ENCODE assay signal across 22 cellular contexts in the genomic region with DNA sequence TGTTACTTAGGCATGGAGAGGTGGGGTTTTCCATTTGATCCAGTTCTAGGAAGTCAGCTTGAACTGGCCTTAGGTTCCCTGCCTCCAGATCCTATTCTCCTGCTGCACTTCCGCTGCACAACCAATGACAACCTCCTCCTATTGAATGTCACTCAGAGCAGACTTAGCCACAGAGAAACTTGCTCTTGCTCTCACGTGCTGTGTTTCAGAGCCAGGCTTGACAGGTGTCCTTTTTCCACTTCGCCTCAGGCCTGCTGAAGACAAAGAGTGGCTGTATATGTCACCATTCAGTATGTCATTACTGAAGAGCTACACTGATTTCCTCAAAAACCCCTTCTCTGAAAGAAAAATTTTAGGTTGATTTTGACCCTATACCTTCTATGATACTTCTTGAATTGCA.
DNase-seq lines count a peak whose midpoint lies in the region; ATAC-seq and TF ChIP-seq lines count a peak whose summit lies in the region.
"Had no signal": no experiment of that assay in that cellular context is flagged by ENCODE, and none has a peak within 500 bp of the region (broad histone marks: within the 10 kb centered on the region; RNA-seq: fewer than 3 reads in every experiment).

No MANE protein-coding gene starts in this region.

- H3K27me3 ChIP-seq in cardiac muscle cell (no peaks in the 10 kb centered on the region), heart right ventricle (no peaks in the 10 kb centered on the region)
- H3K27me3 ChIP-seq: BLaER1, SJCRH30 had no signal

- no peaks in the 10 kb centered on the region for H3K36me3 ChIP-seq in cardiac muscle cell
- no peaks in the 10 kb centered on the region for H3K36me3 ChIP-seq in heart right ventricle
- H3K36me3 ChIP-seq: BLaER1, SJCRH30 had no signal

- intact Hi-C loops in heart right ventricle (cut with DNase I) = loop anchor here in 1 of 10 donors (10.0 kb wide), 1 partner anchor 580 kb away; no protein-coding TSS in a partner anchor

- ATAC-seq in heart right ventricle (no peak), HG03025 (IDR thresholded peaks at IDR 0.05; ENCODE audit: low FRiP score, unreplicated experiment) (no peak)
- ATAC-seq: HCT116, PC-3, Right ventricle myocardium inferior had no signal

- H3K4me3 ChIP-seq in cardiac muscle cell (no peak overlapping the region), heart right ventricle (no peak overlapping the region)
- H3K4me3 ChIP-seq: BLaER1, GM23248, SJCRH30 had no signal

- DNase-seq in cardiac muscle cell (ENCODE audit: low read depth in 1 of 2, low spot score in 1 of 2) = no peak
- no peak for DNase-seq in heart right ventricle
- peak; percentile 7 for DNase-seq in SK-MEL-5 (ENCODE audit: low read depth, low spot score)
- peak; percentile 53 for DNase-seq in myocyte (ENCODE audit: low read depth)
- DNase-seq in NCI-H146 (lab: John Stamatoyannopoulos, UW) = no peak
- no peak for DNase-seq in GM19238 (ENCODE audit: insufficient read length, low spot score)
- DNase-seq: CD4-positive, CD25-positive, alpha-beta regulatory T cell; GM23248; NCI-H1048; NCI-H1417; NCI-H187; NCI-H2081 treated with DMSO at 0.1 percent for 48 hours; NCI-H524 treated with DMSO at 0.1 percent for 48 hours; NCI-H774; NK-92 treated with Interleukin-12 subunit alpha and Interleukin-12 subunit beta, amount 100 ng/mL, for 24 hours; PC-3 had no signal

- H3K9me3 ChIP-seq in cardiac muscle cell (ENCODE audit: low read depth) = no peaks in the 10 kb centered on the region
- peaks cover 0 to 4% (median 0%) of the 10 kb centered on the region in 11 donors for H3K9me3 ChIP-seq in heart right ventricle
- H3K9me3 ChIP-seq: BLaER1, SJCRH30 had no signal

- TF ChIP-seq CTCF in cardiac muscle cell (IDR thresholded peaks at IDR 0.05; ENCODE audit: low read depth, low read length) = no peak
- no peak for TF ChIP-seq CTCF in heart right ventricle (IDR thresholded peaks at IDR 0.05)

- WGBS in heart right ventricle, 2 donors = 73 to 77% methylated on average over 3 of the region's 3 CpGs

- peak overlapping the region; percentile 13 for H3K27ac ChIP-seq in cardiac muscle cell
- no peak overlapping the region for H3K27ac ChIP-seq in heart right ventricle
- H3K27ac ChIP-seq: BLaER1, GM23248, HL-60, SJCRH30 had no signal

- in situ Hi-C loops in SK-MEL-5 (cut with HindIII; ENCODE audit: low pct_unique_long_range_greater_than_20kb, low sequenced_read_pairs) = no loop called here

- H3K4me1 ChIP-seq in cardiac muscle cell (ENCODE audit: low read depth) (peaks cover 18% of the 10 kb centered on the region), heart right ventricle (no peaks in the 10 kb centered on the region)
- H3K4me1 ChIP-seq: BLaER1, SJCRH30 had no signal

Comparison
In these comparisons a context has a peak if more than half of its experiments do, and no peak if none do; other contexts are left out.
1. DNase-seq: peak in SK-MEL-5 (single experiment) and myocyte (single experiment); none in cardiac muscle cell (0 of 2), heart right ventricle (0 of 2), NCI-H146 (single experiment) and GM19238 (single experiment).